8 cellular contexts compared by ENCODE assay signal in genomic region chr17:42248351-42249179, GRCh38. TPM values are rescaled to one million over a fixed set of nuclear protein-coding genes. Genes with fewer than 3 reads are reported as not detected.
DNase-seq lines count a peak whose midpoint lies in the region; TF ChIP-seq lines count a peak whose summit lies in the region.

No MANE protein-coding gene starts in this region.

- no peak overlapping the region for H3K56ac ChIP-seq in H9 (ENCODE audit: insufficient read length, low read depth, low read length)

- H3K79me1 ChIP-seq in H9 (ENCODE audit: insufficient read depth, low read depth, low read length, poor library complexity, severe bottlenecking), result no peaks in the 10 kb centered on the region

- no peak overlapping the region for H3K9ac ChIP-seq in H9 (ENCODE audit: extremely low read depth, insufficient read length, low read length)

- H3K27me3 Mint-ChIP-seq in H9 (ENCODE audit: low read depth), result no peaks in the 10 kb centered on the region
- H3K27me3 Mint-ChIP-seq in activated CD4-positive, alpha-beta memory T cell treated with anti-CD3 and anti-CD28 coated beads for 36 hours, result no peaks in the 10 kb centered on the region

- no peak overlapping the region for H3K4ac ChIP-seq in H9 (ENCODE audit: low read depth, low read length)

- no peak overlapping the region for H3K27ac ChIP-seq in H9 (ENCODE audit: insufficient read length, low read depth, low read length)

- no peak overlapping the region for H2AFZ ChIP-seq in H9 (ENCODE audit: low read length)

- POLR2A ChIA-PET in activated CD4-positive, alpha-beta memory T cell treated with anti-CD3 and anti-CD28 coated beads for 36 hours (lab: Charles Lee), result interaction anchor here (0.6 to 10.0 kb wide), 13 partner anchors 9 to 1961 kb away, joined by 3 to 271 read pairs (median 5); partner anchors contain the start of genes CDC6, STAT3, STAT5A and STAT5B

- WGBS in H9 (ENCODE audit: extremely low coverage, insufficient read length, low lambda C conversion rate), result no CpG with 5 or more reads among the region's 13 CpGs

- no peak overlapping the region for H3K4me3 Mint-ChIP-seq in H9
- H3K4me3 Mint-ChIP-seq in activated CD4-positive, alpha-beta memory T cell treated with anti-CD3 and anti-CD28 coated beads for 36 hours, result peak overlapping the region; percentile 73

- H3K36me3 Mint-ChIP-seq in H9 (ENCODE audit: insufficient read depth in 1 of 3, low read depth in 3 of 3), result peaks cover 0 to 3% (median 0%) of the 10 kb centered on the region in 3 experiments; a peak in 1 of 7 replicates
- H3K36me3 Mint-ChIP-seq in activated CD4-positive, alpha-beta memory T cell treated with anti-CD3 and anti-CD28 coated beads for 36 hours, result peaks cover 20% of the 10 kb centered on the region

- no peak overlapping the region for H4K5ac ChIP-seq in H9 (ENCODE audit: insufficient read length, low read depth, low read length)

- H3K18ac ChIP-seq in H9 (ENCODE audit: insufficient read length, low read depth, low read length), result no peak overlapping the region

- no peak overlapping the region for H2BK5ac ChIP-seq in H9 (ENCODE audit: insufficient read length, low read length)

- H3K79me2 ChIP-seq in H9 (ENCODE audit: insufficient read depth, low read length), result peaks cover 2% of the 10 kb centered on the region; the same call in 1 of the 2 replicates

- H2BK20ac ChIP-seq in H9 (ENCODE audit: low read depth, low read length, poor library complexity, severe bottlenecking), result no peak overlapping the region

- no peaks in the 10 kb centered on the region for H3K27me3 ChIP-seq in H9 (ENCODE audit: insufficient read depth, low read length)

- H2BK15ac ChIP-seq in H9 (ENCODE audit: low read depth, low read length), result no peak overlapping the region

- peaks cover 16 to 27% of the 10 kb centered on the region in 2 experiments for H3K4me1 Mint-ChIP-seq in H9
- H3K4me1 Mint-ChIP-seq in activated CD4-positive, alpha-beta memory T cell treated with anti-CD3 and anti-CD28 coated beads for 36 hours (ENCODE audit: low read depth), result peaks cover 68% of the 10 kb centered on the region

- no peak overlapping the region for H3K4me2 ChIP-seq in H9 (ENCODE audit: insufficient read depth, insufficient read length, low read length)

- H3K9me3 ChIP-seq in H9 (ENCODE audit: control insufficient read depth, low read depth, low read length), result no peaks in the 10 kb centered on the region

- no peak overlapping the region for H2AK5ac ChIP-seq in H9 (ENCODE audit: insufficient read length, low read length)

- H3K27ac Mint-ChIP-seq in H9, result peak overlapping the region in 2 of 3 experiments; percentile 4 to 37; a peak in 2 of 7 replicates
- peak overlapping the region; percentile 95 for H3K27ac Mint-ChIP-seq in activated CD4-positive, alpha-beta memory T cell treated with anti-CD3 and anti-CD28 coated beads for 36 hours

- no peak overlapping the region for H3T11ph ChIP-seq in H9 (ENCODE audit: low read length)

- no peak overlapping the region for H4K8ac ChIP-seq in H9 (replicated peaks; ENCODE audit: insufficient read length, low read depth, low read length)

- no peak overlapping the region for H3K23ac ChIP-seq in H9 (ENCODE audit: insufficient read length, low read depth, low read length)

- TF ChIP-seq CTCF in H9 (conservative IDR thresholded peaks at IDR 0.05), result no peak

- intact Hi-C loops in activated CD4-positive, alpha-beta memory T cell treated with anti-CD3 and anti-CD28 coated beads for 36 hours (cut with micrococcal nuclease), result loop anchor here (1.0 to 2.0 kb wide), 2 partner anchors 40 to 140 kb away; partner anchors contain the start of genes STAT3 and STAT5A

- no peak overlapping the region for H2BK120ac ChIP-seq in H9 (ENCODE audit: low read depth, low read length, poor library complexity, severe bottlenecking)

- H4K91ac ChIP-seq in H9 (ENCODE audit: insufficient read length, low read depth, low read length), result no peak overlapping the region

- no peaks in the 10 kb centered on the region for H3K9me3 Mint-ChIP-seq in H9
- H3K9me3 Mint-ChIP-seq in activated CD4-positive, alpha-beta memory T cell treated with anti-CD3 and anti-CD28 coated beads for 36 hours, result no peaks in the 10 kb centered on the region

- no peaks in the 10 kb centered on the region for H3K23me2 ChIP-seq in H9 (ENCODE audit: insufficient read length, low read depth, low read length, poor library complexity, severe bottlenecking)

- CTCF ChIA-PET in activated CD4-positive, alpha-beta memory T cell treated with anti-CD3 and anti-CD28 coated beads for 36 hours (lab: Charles Lee), result interaction anchor here (0.9 to 3.5 kb wide), 10 partner anchors 13 to 157 kb away, joined by 3 to 35 read pairs (median 3); partner anchors contain the start of genes KCNH4 and STAT5A

- no peaks in the 10 kb centered on the region for H4K20me1 ChIP-seq in H9 (ENCODE audit: control insufficient read depth, insufficient read depth, insufficient read length)

- H3K4me1 ChIP-seq in H9 (ENCODE audit: insufficient read depth, low read length), result no peaks in the 10 kb centered on the region

- peak; percentile 34 for DNase-seq in ELR (ENCODE audit: low read depth)
- no peak for DNase-seq in H9
- DNase-seq in NCI-H2227 (lab: John Stamatoyannopoulos, UW; ENCODE audit: unreplicated experiment), result peak; percentile 88
- peak; percentile 88 for DNase-seq in activated CD4-positive, alpha-beta memory T cell treated with anti-CD3 and anti-CD28 coated beads for 36 hours
- peak; percentile 49 for DNase-seq in effector CD8-positive, alpha-beta T cell (lab: John Stamatoyannopoulos, UW)
- peak; percentile 79 for DNase-seq in middle frontal gyrus (ENCODE audit: extremely low spot score, low spot score)
- peak; percentile 50 to 60 for DNase-seq in stimulated activated CD8-positive, alpha-beta memory T cell treated with anti-CD3 and anti-CD28 coated beads, Interleukin-15, amount 100 ng/mL, for 48 hours (ENCODE audit: low read depth in 2 of 2)
- no peak for DNase-seq in SW 1271 (lab: John Stamatoyannopoulos, UW)

- H2BK12ac ChIP-seq in H9 (ENCODE audit: insufficient read length, low read depth, low read length), result no peak overlapping the region

- no peak overlapping the region for H3K14ac ChIP-seq in H9 (ENCODE audit: insufficient read depth, low read length)

RNA-seq across cellular contexts. Expression of gene STAT5B, which starts 27.6 kb away (rescaled TPM):
- total RNA-seq in H9 (2021), result 42.9 and 46.2 TPM in 2 replicates
- total RNA-seq in activated CD4-positive, alpha-beta memory T cell treated with anti-CD3 and anti-CD28 coated beads for 36 hours, result 100 to 1,000 TPM; 192 to 195 TPM

RNA-seq across cellular contexts. Expression of gene STAT5A, which starts 39.7 kb away (rescaled TPM):
- total RNA-seq in H9 (2021), result 4.3 and 6.4 TPM in 2 replicates
- 100 to 1,000 TPM; 211 to 215 TPM for total RNA-seq in activated CD4-positive, alpha-beta memory T cell treated with anti-CD3 and anti-CD28 coated beads for 36 hours

RNA-seq across cellular contexts. Expression of gene GHDC, which starts 54.3 kb away (rescaled TPM):
- total RNA-seq in H9 (2021), result 8.5 and 11.0 TPM in 2 replicates
- 10 to 100 TPM; 13.1 to 13.5 TPM for total RNA-seq in activated CD4-positive, alpha-beta memory T cell treated with anti-CD3 and anti-CD28 coated beads for 36 hours

Comparison
In these comparisons a context has a peak if more than half of its experiments do, and no peak if none do; other contexts are left out.
1. DNase-seq: peak in ELR (single experiment), NCI-H2227 (single experiment), activated CD4-positive, alpha-beta memory T cell treated with anti-CD3 and anti-CD28 coated beads for 36 hours (single experiment), effector CD8-positive, alpha-beta T cell (single experiment), middle frontal gyrus (single experiment) and stimulated activated CD8-positive, alpha-beta memory T cell treated with anti-CD3 and anti-CD28 coated beads, Interleukin-15, amount 100 ng/mL, for 48 hours (2 of 2); none in H9 (single experiment) and SW 1271 (0 of 2).
2. RNA of gene STAT5A, which starts 39.7 kb away (total RNA-seq): 211 to 215 TPM in activated CD4-positive, alpha-beta memory T cell treated with anti-CD3 and anti-CD28 coated beads for 36 hours; 4.3 to 6.4 TPM in H9; every median in the first group is over 10 times any median in the second.